24 cellular contexts compared by ENCODE assay signal in the genomic region with DNA sequence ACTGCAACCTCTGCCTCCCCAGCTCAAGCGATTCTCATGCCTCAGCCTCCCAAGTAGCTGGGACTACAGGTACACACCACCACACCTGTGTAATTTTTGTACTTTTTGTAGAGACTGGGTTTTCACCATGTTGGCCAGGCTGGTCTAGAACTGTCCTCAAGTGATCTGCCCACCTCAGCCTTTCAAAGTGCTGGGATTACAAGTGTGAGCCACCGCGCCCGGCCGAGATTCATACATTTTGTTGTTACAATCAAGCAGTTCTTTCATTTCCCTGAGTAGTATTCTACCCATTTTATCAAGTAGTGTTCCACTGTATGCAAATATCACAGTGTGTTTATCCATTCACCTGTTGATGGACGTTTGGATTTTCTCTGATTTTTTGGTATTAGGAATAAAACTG. TPM values are rescaled to one million over a fixed set of nuclear protein-coding genes. Genes with fewer than 3 reads are reported as not detected.
DNase-seq lines count a peak whose midpoint lies in the region; ATAC-seq, FAIRE-seq and TF ChIP-seq lines count a peak whose summit lies in the region.
"Had no signal": no experiment of that assay in that cellular context is flagged by ENCODE, and none has a peak within 500 bp of the region (broad histone marks: within the 10 kb centered on the region; RNA-seq: fewer than 3 reads in every experiment).

No MANE protein-coding gene starts in this region.

- H3K27ac ChIP-seq in stomach = no peak overlapping the region
- H3K27ac ChIP-seq: 22Rv1; A549; BLaER1 treated with 17β-estradiol and CSF1 and Interleukin-3, amounts not matched to agents 10 nM and 100 nM; C4-2B had no signal

- FAIRE-seq in GM12892 (lab: Jason Lieb, UNC) = peak; percentile 5
- FAIRE-seq: A549, D721Med, G401.6, GM12891, GM18507 had no signal

- CTCF ChIA-PET in activated CD8-positive, alpha-beta memory T cell treated with anti-CD3 and anti-CD28 coated beads, Interleukin-2, amount 10 ng/mL, durations not matched to agents 7 days and 5 days (lab: Charles Lee) = no interaction called here

- no peak for ATAC-seq in activated CD8-positive, alpha-beta memory T cell treated with anti-CD3 and anti-CD28 coated beads, Interleukin-2, amount 10 ng/mL, durations not matched to agents 7 days and 5 days
- ATAC-seq in left lobe of liver (no peak), GM21526 (IDR thresholded peaks at IDR 0.05; ENCODE audit: low FRiP score, unreplicated experiment) (no peak), GM21447 (IDR thresholded peaks at IDR 0.05; ENCODE audit: unreplicated experiment) (no peak)
- ATAC-seq: A549; CD8-positive, alpha-beta T cell had no signal

- H3K27me3 Mint-ChIP-seq in activated CD8-positive, alpha-beta memory T cell treated with anti-CD3 and anti-CD28 coated beads, Interleukin-2, amount 10 ng/mL, durations not matched to agents 7 days and 5 days = peaks cover 23% of the 10 kb centered on the region

- no peaks in the 10 kb centered on the region for H3K36me3 ChIP-seq in stomach
- H3K36me3 ChIP-seq: BLaER1 treated with 17β-estradiol and CSF1 and Interleukin-3, amounts not matched to agents 10 nM and 100 nM had no signal

- no peak for TF ChIP-seq CTCF in stomach (IDR thresholded peaks at IDR 0.05)

- H3K27me3 ChIP-seq in stomach = peaks cover 0 to 22% (median 0%) of the 10 kb centered on the region in 3 donors
- H3K27me3 ChIP-seq: BLaER1 treated with 17β-estradiol and CSF1 and Interleukin-3, amounts not matched to agents 10 nM and 100 nM had no signal

- no peaks in the 10 kb centered on the region for H3K9me3 ChIP-seq in stomach
- H3K9me3 ChIP-seq: A549, Caco-2 had no signal

- TF ChIP-seq EP300 in stomach (IDR thresholded peaks at IDR 0.05) = no peak

- no peaks in the 10 kb centered on the region for H3K4me1 ChIP-seq in stomach
- H3K4me1 ChIP-seq: A549; BLaER1 treated with 17β-estradiol and CSF1 and Interleukin-3, amounts not matched to agents 10 nM and 100 nM; Caco-2 had no signal

- H3K4me3 ChIP-seq in stomach = no peak overlapping the region
- H3K4me3 ChIP-seq: A549; BLaER1 treated with 17β-estradiol and CSF1 and Interleukin-3, amounts not matched to agents 10 nM and 100 nM had no signal

- WGBS in stomach, 5 donors = 83 to 88% (median 84%) methylated on average over 6 of the region's 6 CpGs

- no peaks in the 10 kb centered on the region for H3K4me1 Mint-ChIP-seq in activated CD8-positive, alpha-beta memory T cell treated with anti-CD3 and anti-CD28 coated beads, Interleukin-2, amount 10 ng/mL, durations not matched to agents 7 days and 5 days
- H3K4me1 Mint-ChIP-seq: B cell had no signal

- DNase-seq in activated CD8-positive, alpha-beta memory T cell treated with anti-CD3 and anti-CD28 coated beads, Interleukin-2, amount 10 ng/mL, durations not matched to agents 7 days and 5 days = peak; percentile 30
- no peak for DNase-seq in activated CD8-positive, alpha-beta memory T cell treated with anti-CD3 and anti-CD28 coated beads for 24 hours
- DNase-seq in GM12892 (ENCODE audit: insufficient read length) (no peak), left lobe of liver (ENCODE audit: low spot score) (peak; percentile 23), stomach (peak; percentile 21), KG1 (lab: John Stamatoyannopoulos, UW) (no peak)
- DNase-seq: AML-193; Caco-2; Calu3; CD4-positive, alpha-beta T cell; CD8-positive, alpha-beta T cell; DMS79 treated with DMSO at 0.1 percent for 48 hours; GF-D8 had no signal

- intact Hi-C loops in stomach (cut with DNase I; ENCODE audit: low total_unique reads) = no loop called here

- H3K27ac Mint-ChIP-seq in activated CD8-positive, alpha-beta memory T cell treated with anti-CD3 and anti-CD28 coated beads, Interleukin-2, amount 10 ng/mL, durations not matched to agents 7 days and 5 days = no peak overlapping the region
- H3K27ac Mint-ChIP-seq: B cell; CD4-positive, alpha-beta T cell; CD8-positive, alpha-beta T cell had no signal

- no peak overlapping the region for H3K4me3 Mint-ChIP-seq in activated CD8-positive, alpha-beta memory T cell treated with anti-CD3 and anti-CD28 coated beads, Interleukin-2, amount 10 ng/mL, durations not matched to agents 7 days and 5 days
- H3K4me3 Mint-ChIP-seq: B cell; CD4-positive, alpha-beta T cell; CD8-positive, alpha-beta T cell had no signal

- TF ChIP-seq POLR2A in GM12892 (IDR thresholded peaks at IDR 0.05; ENCODE audit: low read depth, low read length) = no peak
- no peak for TF ChIP-seq POLR2A in stomach (IDR thresholded peaks at IDR 0.05)

- no peaks in the 10 kb centered on the region for H3K36me3 Mint-ChIP-seq in activated CD8-positive, alpha-beta memory T cell treated with anti-CD3 and anti-CD28 coated beads, Interleukin-2, amount 10 ng/mL, durations not matched to agents 7 days and 5 days
- H3K36me3 Mint-ChIP-seq: CD8-positive, alpha-beta T cell had no signal

- H3K9me3 Mint-ChIP-seq in activated CD8-positive, alpha-beta memory T cell treated with anti-CD3 and anti-CD28 coated beads, Interleukin-2, amount 10 ng/mL, durations not matched to agents 7 days and 5 days (ENCODE audit: low read depth) = no peaks in the 10 kb centered on the region
- H3K9me3 Mint-ChIP-seq: CD4-positive, alpha-beta T cell; CD8-positive, alpha-beta T cell had no signal

RNA-seq across cellular contexts. Expression of a gene that starts 26.6 kb away (rescaled TPM):
- 10 to 100 TPM; 15.2 to 15.7 TPM for total RNA-seq in activated CD8-positive, alpha-beta memory T cell treated with anti-CD3 and anti-CD28 coated beads, Interleukin-2, amount 10 ng/mL, durations not matched to agents 7 days and 5 days
- polyA plus RNA-seq in GM12892 (2012; ENCODE audit: missing spikeins) = 1.8 TPM
- total RNA-seq in left lobe of liver (13.2 TPM), stomach (10 to 100 TPM in 2 of 5 donors, 1 to 10 TPM in 3; 7.6 to 21.4 (median 9.9) TPM)
- 10 to 100 TPM in 1 of 3 donors, 1 to 10 TPM in 2; 8.4 to 12.7 (median 9.0) TPM for polyA plus RNA-seq in stomach

Comparison
In these comparisons a context has a peak if more than half of its experiments do, and no peak if none do; other contexts are left out.
1. DNase-seq: peak in activated CD8-positive, alpha-beta memory T cell treated with anti-CD3 and anti-CD28 coated beads, Interleukin-2, amount 10 ng/mL, durations not matched to agents 7 days and 5 days (single experiment), left lobe of liver (single experiment) and stomach (single experiment); none in activated CD8-positive, alpha-beta memory T cell treated with anti-CD3 and anti-CD28 coated beads for 24 hours (single experiment), GM12892 (single experiment) and KG1 (single experiment).